8 cellular contexts compared by ENCODE assay signal in genomic region chr21:33229099-33229775, GRCh38. TPM values are rescaled to one million over a fixed set of nuclear protein-coding genes. Genes with fewer than 3 reads are reported as not detected.
DNase-seq lines count a peak whose midpoint lies in the region; ATAC-seq and TF ChIP-seq lines count a peak whose summit lies in the region.

No MANE protein-coding gene starts in this region.

- H3K36me3 Mint-ChIP-seq in CD8-positive, alpha-beta memory T cell, result peaks cover 0 to 27% (median 7%) of the 10 kb centered on the region in 3 donors
- peaks cover 8% of the 10 kb centered on the region for H3K36me3 Mint-ChIP-seq in nephron progenitor cell (ENCODE audit: low read depth)

- no peak for ATAC-seq in GM21515 (IDR thresholded peaks at IDR 0.05; ENCODE audit: unreplicated experiment)

- H3K4me1 ChIP-seq in CD8-positive, alpha-beta memory T cell (ENCODE audit: insufficient read depth, low read length), result peaks cover 34% of the 10 kb centered on the region
- peaks cover 16% of the 10 kb centered on the region for H3K4me1 ChIP-seq in HUES48 (ENCODE audit: control insufficient read depth, insufficient read depth, low read length)
- H3K4me1 ChIP-seq in breast epithelium, result peaks cover 0 to 6% of the 10 kb centered on the region in 2 donors

- TF ChIP-seq CTCF in breast epithelium (IDR thresholded peaks at IDR 0.05) (no peak), nephron progenitor cell (IDR thresholded peaks at IDR 0.05) (no peak)

- CTCF ChIA-PET in CD8-positive, alpha-beta memory T cell (lab: Charles Lee), result interaction anchor here (0.6 to 1.3 kb wide), 2 partner anchors 11 to 37 kb away, joined by 3 to 5 read pairs; partner anchors contain the start of gene IL10RB

- POLR2A ChIA-PET in CD8-positive, alpha-beta memory T cell (lab: Charles Lee), result interaction anchor here (1.2 to 1.9 kb wide), 2 partner anchors 9 to 37 kb away, joined by 3 to 7 read pairs; partner anchors contain the start of gene IL10RB

- peak overlapping the region; percentile 81 for H3K27ac ChIP-seq in CD8-positive, alpha-beta memory T cell (ENCODE audit: low read depth, low read length)
- H3K27ac ChIP-seq in HUES48 (ENCODE audit: low read depth, low read length) (no peak overlapping the region), breast epithelium (peak overlapping the region; percentile 90 to 98)

- no peaks in the 10 kb centered on the region for H3K27me3 ChIP-seq in CD8-positive, alpha-beta memory T cell (ENCODE audit: insufficient read depth, low read length, poor library complexity, severe bottlenecking)
- H3K27me3 ChIP-seq in HUES48 (ENCODE audit: control insufficient read depth, insufficient read depth, low read length), result peaks cover 12% of the 10 kb centered on the region; the same call in 1 of the 2 replicates
- no peaks in the 10 kb centered on the region for H3K27me3 ChIP-seq in breast epithelium

- H3K36me3 ChIP-seq in CD8-positive, alpha-beta memory T cell (ENCODE audit: insufficient read depth, low read length), result no peaks in the 10 kb centered on the region
- H3K36me3 ChIP-seq in HUES48 (ENCODE audit: control insufficient read depth, insufficient read depth, low read length), result no peaks in the 10 kb centered on the region
- H3K36me3 ChIP-seq in breast epithelium, result no peaks in the 10 kb centered on the region

- peak overlapping the region; percentile 55 for H3K4me3 ChIP-seq in CD8-positive, alpha-beta memory T cell (ENCODE audit: low read length)
- peak overlapping the region; percentile 56 for H3K4me3 ChIP-seq in HUES48 (ENCODE audit: low read depth, low read length)
- H3K4me3 ChIP-seq in breast epithelium, result peak overlapping the region; percentile 97 to 100 (median 98)

- H3K9me3 ChIP-seq in CD8-positive, alpha-beta memory T cell (ENCODE audit: low read length), result no peaks in the 10 kb centered on the region
- H3K9me3 ChIP-seq in HUES48 (ENCODE audit: control insufficient read depth, insufficient read depth, low read length) (no peaks in the 10 kb centered on the region), breast epithelium (no peaks in the 10 kb centered on the region)

- no peaks in the 10 kb centered on the region for H3K9me3 Mint-ChIP-seq in CD8-positive, alpha-beta memory T cell
- H3K9me3 Mint-ChIP-seq in nephron progenitor cell, result peaks cover 3% of the 10 kb centered on the region

- TF ChIP-seq POLR2A in breast epithelium (IDR thresholded peaks at IDR 0.05), result no peak

- no peak for DNase-seq in CD8-positive, alpha-beta memory T cell
- no peak for DNase-seq in breast epithelium (ENCODE audit: low spot score in 2 of 2)
- no peak for DNase-seq in nephron progenitor cell
- DNase-seq in midbrain (lab: John Stamatoyannopoulos, UW), result no peak
- DNase-seq in activated CD8-positive, alpha-beta memory T cell treated with anti-CD3 and anti-CD28 coated beads, Interleukin-2, amount 50 U/mL, for 48 hours, result no peak
- no peak for DNase-seq in NK-92 treated with Interleukin-12 subunit alpha and Interleukin-12 subunit beta, amount 100 ng/mL, for 24 hours (lab: John Stamatoyannopoulos, UW)

- H3K4me1 Mint-ChIP-seq in CD8-positive, alpha-beta memory T cell, result peaks cover 36 to 47% (median 45%) of the 10 kb centered on the region in 3 donors
- peaks cover 15% of the 10 kb centered on the region for H3K4me1 Mint-ChIP-seq in nephron progenitor cell

- H3K27ac Mint-ChIP-seq in CD8-positive, alpha-beta memory T cell, result peak overlapping the region; percentile 81 to 96 (median 90)
- H3K27ac Mint-ChIP-seq in nephron progenitor cell, result no peak overlapping the region

- H3K9ac ChIP-seq in HUES48 (ENCODE audit: low read depth, low read length), result no peak overlapping the region

- peak overlapping the region; percentile 81 to 98 (median 88) for H3K4me3 Mint-ChIP-seq in CD8-positive, alpha-beta memory T cell
- H3K4me3 Mint-ChIP-seq in nephron progenitor cell, result peak overlapping the region; percentile 79

- intact Hi-C loops in breast epithelium (cut with DNase I; ENCODE audit: low total_unique reads), result no loop called here

- no peaks in the 10 kb centered on the region for H3K27me3 Mint-ChIP-seq in CD8-positive, alpha-beta memory T cell
- peaks cover 6% of the 10 kb centered on the region for H3K27me3 Mint-ChIP-seq in nephron progenitor cell (ENCODE audit: low read depth, poor library complexity)

RNA-seq across cellular contexts. Expression of gene IFNAR2, which starts 0.5 kb away (rescaled TPM):
- 10 to 100 TPM; 23.4 to 26.4 TPM for total RNA-seq in CD8-positive, alpha-beta memory T cell
- 85.3 TPM for polyA plus RNA-seq in CD8-positive, alpha-beta memory T cell
- total RNA-seq in breast epithelium, result 10 to 100 TPM; 10.4 to 16.5 (median 15.1) TPM

RNA-seq across cellular contexts. Expression of gene IL10RB, which starts 36.9 kb away (rescaled TPM):
- total RNA-seq in CD8-positive, alpha-beta memory T cell, result 10 to 100 TPM; 23.4 to 25.3 TPM
- polyA plus RNA-seq in CD8-positive, alpha-beta memory T cell, result 51.4 TPM
- total RNA-seq in breast epithelium, result 10 to 100 TPM; 31.0 to 39.5 (median 31.8) TPM
